ENCODE assay signal across 18 cellular contexts in genomic region chr2:170141865-170142264, GRCh38. TPM values are rescaled to one million over a fixed set of nuclear protein-coding genes. Genes with fewer than 3 reads are reported as not detected.
DNase-seq lines count a peak whose midpoint lies in the region; ATAC-seq and TF ChIP-seq lines count a peak whose summit lies in the region.
"Had no signal": no experiment of that assay in that cellular context is flagged by ENCODE, and none has a peak within 500 bp of the region (broad histone marks: within the 10 kb centered on the region; RNA-seq: fewer than 3 reads in every experiment).

No MANE protein-coding gene starts in this region.

- in situ Hi-C loops in GM13976 (cut with MboI; ENCODE audit: low sequenced_read_pairs, unreplicated experiment), result no loop called here
- in situ Hi-C loops in brain microvascular endothelial cell (cut with HindIII; ENCODE audit: low pct_ligation_motif_present, low sequenced_read_pairs), result no loop called here

- H3K4me3 Mint-ChIP-seq in nephron, result no peak overlapping the region
- H3K4me3 Mint-ChIP-seq: HFFc6 had no signal

- peak; percentile 46 for DNase-seq in GM13976 (ENCODE audit: low spot score)
- no peak for DNase-seq in brain microvascular endothelial cell
- no peak for DNase-seq in lower leg skin (ENCODE audit: low spot score in 2 of 2)
- DNase-seq in SKM-1 (lab: John Stamatoyannopoulos, UW; ENCODE audit: unreplicated experiment), result no peak
- DNase-seq: activated naive CD4-positive, alpha-beta T cell treated with Interleukin-2 at 50 U/mL for 16 hours; activated T-cell treated with anti-CD3 and anti-CD28 coated beads for 4 hours; COR-L47; foreskin keratinocyte; HFFc6; NCI-H187 treated with DMSO at 0.1 percent for 48 hours had no signal

- no peaks in the 10 kb centered on the region for H3K27me3 ChIP-seq in brain microvascular endothelial cell (replicated peaks)
- H3K27me3 ChIP-seq: foreskin keratinocyte had no signal

- no peaks in the 10 kb centered on the region for H3K36me3 ChIP-seq in brain microvascular endothelial cell (replicated peaks)
- H3K36me3 ChIP-seq: thoracic aorta had no signal

- no peaks in the 10 kb centered on the region for H3K36me3 Mint-ChIP-seq in nephron (ENCODE audit: low read depth)

- no peak overlapping the region for H3K4me3 ChIP-seq in brain microvascular endothelial cell (ENCODE audit: low read depth, low read length)
- H3K4me3 ChIP-seq in lower leg skin (ENCODE audit: low read depth, poor library complexity, severe bottlenecking), result no peak overlapping the region
- H3K4me3 ChIP-seq: thoracic aorta had no signal

- 78 to 85% methylated on average over 12 of the region's 12 CpGs for WGBS in lower leg skin, 2 donors

- peak overlapping the region; percentile 17 to 76 (median 67) for H3K27ac Mint-ChIP-seq in nephron
- H3K27ac Mint-ChIP-seq: HFFc6 had no signal

- H3K4me1 Mint-ChIP-seq in nephron, result peaks cover 32% of the 10 kb centered on the region

- peaks cover 9% of the 10 kb centered on the region for H3K27me3 Mint-ChIP-seq in nephron (ENCODE audit: low read depth)

- no peak overlapping the region for H3K27ac ChIP-seq in brain microvascular endothelial cell
- H3K27ac ChIP-seq: foreskin keratinocyte, parathyroid adenoma, thoracic aorta had no signal

- no peaks in the 10 kb centered on the region for H3K9me3 Mint-ChIP-seq in nephron
- H3K9me3 Mint-ChIP-seq: HFFc6 had no signal

- ATAC-seq in GM21529 (IDR thresholded peaks at IDR 0.05; ENCODE audit: unreplicated experiment), result peak; percentile 60
- ATAC-seq in HG03439 (IDR thresholded peaks at IDR 0.05; ENCODE audit: unreplicated experiment), result peak; percentile 55
- ATAC-seq in HG03139 (IDR thresholded peaks at IDR 0.05; ENCODE audit: unreplicated experiment), result no peak
- ATAC-seq: foreskin keratinocyte, left lobe of liver had no signal

- TF ChIP-seq POLR2A in lower leg skin (IDR thresholded peaks at IDR 0.05), result no peak

- intact Hi-C loops in lower leg skin (cut with DNase I; ENCODE audit: low total_unique reads), result no loop called here

- TF ChIP-seq CTCF in GM13976 (IDR thresholded peaks at IDR 0.05; ENCODE audit: borderline replicate concordance, control extremely low read depth, extremely low read depth, insufficient read depth, missing control alignments), result no peak
- TF ChIP-seq CTCF in nephron (IDR thresholded peaks at IDR 0.05; ENCODE audit: unreplicated experiment in 3 of 3), result no peak
- no peak for TF ChIP-seq CTCF in brain microvascular endothelial cell (IDR thresholded peaks at IDR 0.05; ENCODE audit: low read depth, low read length, missing control alignments)
- TF ChIP-seq CTCF in lower leg skin (IDR thresholded peaks at IDR 0.05), result no peak

RNA-seq across cellular contexts. Expression of gene MYO3B, which starts 36.1 kb away (rescaled TPM):
- total RNA-seq in lower leg skin, result under 1 TPM; 0.17 to 0.81 (median 0.66) TPM
- total RNA-seq: HFFc6, left lobe of liver, MCF 10A, thoracic aorta had no signal
